Comparison of ENCODE assay signal across 8 cellular contexts in the genomic region with DNA sequence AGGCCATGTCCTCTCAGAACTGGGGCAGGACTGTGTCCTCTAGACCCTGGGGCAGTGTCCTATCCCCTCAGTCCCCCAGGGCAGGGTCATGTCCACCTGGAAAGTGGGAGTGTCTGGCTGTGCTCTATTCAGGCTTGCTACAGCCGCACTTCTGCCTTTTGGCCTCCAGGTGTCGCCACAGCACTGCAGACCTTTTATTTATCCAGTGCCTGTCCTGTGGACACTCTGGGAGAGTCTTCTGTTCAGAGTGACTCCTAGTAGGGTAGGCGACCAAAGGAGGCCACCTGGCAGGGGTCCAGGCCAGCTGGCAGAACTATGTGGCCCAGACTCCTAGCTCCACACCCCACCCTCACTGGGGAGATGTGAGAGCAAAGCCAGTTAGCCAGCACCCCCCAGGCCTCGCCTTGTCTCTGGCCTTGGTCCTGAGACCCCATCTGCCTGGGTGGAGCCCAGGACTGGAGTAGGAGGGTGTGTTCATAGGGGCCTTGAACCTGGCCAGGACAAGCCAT. TPM values are rescaled to one million over a fixed set of nuclear protein-coding genes. Genes with fewer than 3 reads are reported as not detected.
DNase-seq lines count a peak whose midpoint lies in the region; ATAC-seq and TF ChIP-seq lines count a peak whose summit lies in the region.

No MANE protein-coding gene starts in this region.

- 25% methylated on average over 4 of the region's 4 CpGs; no CpG with 5 or more reads in 1 of the 2 donors for WGBS in transverse colon (ENCODE audit: low coverage in 1 of 2), 2 donors

- H3K36me3 ChIP-seq in PC-3 (ENCODE audit: low read depth, low read length) (no peaks in the 10 kb centered on the region), transverse colon (no peaks in the 10 kb centered on the region)

- H3K36me3 Mint-ChIP-seq in activated T-helper 1 cell treated with anti-CD3 and anti-CD28 coated beads, Interleukin-12 subunit alpha, Interleukin-12 subunit beta, Interleukin-2, Interleukin-4 antibody, amounts not matched to agents 30 ng/mL and 10 ng/mL and 1 ng/mL, durations not matched to agents 14 hours and 24 hours and 36 hours (ENCODE audit: low read depth): no peaks in the 10 kb centered on the region

- H3K4me1 ChIP-seq in PC-3 (ENCODE audit: insufficient read depth, low read length) (peaks cover 13% of the 10 kb centered on the region), transverse colon (peaks cover 0 to 15% (median 11%) of the 10 kb centered on the region in 4 donors)

- H3K27me3 ChIP-seq in PC-3 (ENCODE audit: low read length) (no peaks in the 10 kb centered on the region), transverse colon (peaks cover 30% of the 10 kb centered on the region)

- peaks cover 4% of the 10 kb centered on the region for H3K4me1 Mint-ChIP-seq in activated T-helper 1 cell treated with anti-CD3 and anti-CD28 coated beads, Interleukin-12 subunit alpha, Interleukin-12 subunit beta, Interleukin-2, Interleukin-4 antibody, amounts not matched to agents 30 ng/mL and 10 ng/mL and 1 ng/mL, durations not matched to agents 14 hours and 24 hours and 36 hours (ENCODE audit: low read depth)

- H3K79me2 ChIP-seq in PC-3 (ENCODE audit: low read length): no peaks in the 10 kb centered on the region

- no peak for TF ChIP-seq EP300 in transverse colon (IDR thresholded peaks at IDR 0.05; ENCODE audit: low read depth)

- in situ Hi-C loops in transverse colon (cut with MboI; ENCODE audit: low pct_ligation_motif_present in 1 of 4, low pct_unique_long_range_greater_than_20kb in 1 of 4, low sequenced_read_pairs in 3 of 4): loop anchor here (25.0 kb wide), 4 partner anchors 157 to 657 kb away; partner anchors contain the start of gene MYL3 (in 1 of the 4)

- no peak overlapping the region for H3K27ac Mint-ChIP-seq in activated T-helper 1 cell treated with anti-CD3 and anti-CD28 coated beads, Interleukin-12 subunit alpha, Interleukin-12 subunit beta, Interleukin-2, Interleukin-4 antibody, amounts not matched to agents 30 ng/mL and 10 ng/mL and 1 ng/mL, durations not matched to agents 14 hours and 24 hours and 36 hours

- intact Hi-C loops in PC-3 (cut with micrococcal nuclease) (loop anchor here (1.0 kb wide), 2 partner anchors 190 to 204 kb away; no protein-coding TSS in a partner anchor), transverse colon (cut with DNase I; ENCODE audit: low total_unique reads) (loop anchor here (2.0 to 10.0 kb wide), 2 partner anchors 160 to 204 kb away; partner anchors contain the start of gene MYL3)
- intact Hi-C loops in activated T-helper 1 cell treated with anti-CD3 and anti-CD28 coated beads, Interleukin-12 subunit alpha, Interleukin-12 subunit beta, Interleukin-2, Interleukin-4 antibody, amounts not matched to agents 30 ng/mL and 10 ng/mL and 1 ng/mL, durations not matched to agents 14 hours and 24 hours and 36 hours (cut with micrococcal nuclease): loop anchor here (1.0 to 2.0 kb wide), 8 partner anchors 141 to 716 kb away; no protein-coding TSS in a partner anchor

- no peak for TF ChIP-seq POLR2A in transverse colon (IDR thresholded peaks at IDR 0.05)

- no peak overlapping the region for H3K4me3 Mint-ChIP-seq in activated T-helper 1 cell treated with anti-CD3 and anti-CD28 coated beads, Interleukin-12 subunit alpha, Interleukin-12 subunit beta, Interleukin-2, Interleukin-4 antibody, amounts not matched to agents 30 ng/mL and 10 ng/mL and 1 ng/mL, durations not matched to agents 14 hours and 24 hours and 36 hours

- H3K9me3 ChIP-seq in PC-3 (ENCODE audit: low read length): no peaks in the 10 kb centered on the region
- H3K9me3 ChIP-seq in transverse colon: no peaks in the 10 kb centered on the region

- H4K20me1 ChIP-seq in PC-3 (ENCODE audit: low read length): no peaks in the 10 kb centered on the region

- DNase-seq in HT1080 (ENCODE audit: low read depth): peak; percentile 69
- DNase-seq in PC-3: peak; percentile 82
- DNase-seq in activated T-helper 1 cell treated with anti-CD3 and anti-CD28 coated beads, Interleukin-12 subunit alpha, Interleukin-12 subunit beta, Interleukin-2, Interleukin-4 antibody, amounts not matched to agents 30 ng/mL and 10 ng/mL and 1 ng/mL, durations not matched to agents 14 hours and 24 hours and 36 hours (ENCODE audit: low spot score): peak; percentile 53
- peak; percentile 71 for DNase-seq in fibroblast of the aortic adventitia (ENCODE audit: low read depth)
- DNase-seq in occipital lobe (lab: John Stamatoyannopoulos, UW): peak; percentile 57
- peak; percentile 77 for DNase-seq in transverse colon

- CTCF ChIA-PET in PC-3 (lab: Charles Lee): interaction anchor here (1.2 to 2.0 kb wide), 2 partner anchors 204 to 216 kb away, joined by 3 to 11 read pairs; no protein-coding TSS in a partner anchor

- POLR2A ChIA-PET in PC-3 (lab: Charles Lee; ENCODE audit: unreplicated experiment): no interaction called here

- no peak overlapping the region for H3K4me2 ChIP-seq in PC-3 (ENCODE audit: low read length)

- peak; percentile 68 for TF ChIP-seq CTCF in GM12801 (IDR thresholded peaks at IDR 0.05; ENCODE audit: extremely low read depth, insufficient read length)
- TF ChIP-seq CTCF in PC-3 (conservative IDR thresholded peaks at IDR 0.05; ENCODE audit: low read depth, low read length): peak; percentile 95
- TF ChIP-seq CTCF in fibroblast of the aortic adventitia (IDR thresholded peaks at IDR 0.05; ENCODE audit: insufficient read depth, low read length): peak; percentile 98
- TF ChIP-seq CTCF in transverse colon (IDR thresholded peaks at IDR 0.05): peak; percentile 93 to 98 (median 96)

- H3K4me3 ChIP-seq in PC-3 (ENCODE audit: low read length) (no peak overlapping the region), fibroblast of the aortic adventitia (ENCODE audit: low read depth, low read length) (no peak overlapping the region), transverse colon (no peak overlapping the region)

- no peaks in the 10 kb centered on the region for H3K9me2 ChIP-seq in PC-3 (replicated peaks; ENCODE audit: low read length)

- no peak overlapping the region for H3K9ac ChIP-seq in PC-3 (ENCODE audit: low read length)

- no peaks in the 10 kb centered on the region for H3F3A ChIP-seq in PC-3 (ENCODE audit: low read length, unreplicated experiment)

- H3K27ac ChIP-seq in PC-3 (ENCODE audit: low read length) (no peak overlapping the region), transverse colon (no peak overlapping the region)

- ATAC-seq in PC-3: peak; percentile 86
- no peak for ATAC-seq in GM19035 (IDR thresholded peaks at IDR 0.05; ENCODE audit: unreplicated experiment)

- no peak overlapping the region for H2AFZ ChIP-seq in PC-3 (ENCODE audit: low read length)

- H3K9me3 Mint-ChIP-seq in activated T-helper 1 cell treated with anti-CD3 and anti-CD28 coated beads, Interleukin-12 subunit alpha, Interleukin-12 subunit beta, Interleukin-2, Interleukin-4 antibody, amounts not matched to agents 30 ng/mL and 10 ng/mL and 1 ng/mL, durations not matched to agents 14 hours and 24 hours and 36 hours: no peaks in the 10 kb centered on the region

- peaks cover 15% of the 10 kb centered on the region for H3K27me3 Mint-ChIP-seq in activated T-helper 1 cell treated with anti-CD3 and anti-CD28 coated beads, Interleukin-12 subunit alpha, Interleukin-12 subunit beta, Interleukin-2, Interleukin-4 antibody, amounts not matched to agents 30 ng/mL and 10 ng/mL and 1 ng/mL, durations not matched to agents 14 hours and 24 hours and 36 hours (ENCODE audit: insufficient read depth)

- BruUV-seq in PC-3 (replicated peaks; lab: Mats Ljungman, UMichigan): no TSS peak

RNA-seq across cellular contexts. Expression of gene TMIE, which starts 3.9 kb away (rescaled TPM):
- not detected in 2 replicates for total RNA-seq in HT1080 (2014; rRNA removed; shearing (Covaris generic))
- 0.06 and 0.21 TPM in 2 replicates for polyA plus RNA-seq in HT1080 (2015; cell fraction: cytosol; rRNA removed)
- polyA plus RNA-seq in HT1080 (2015; cell fraction: nucleus; rRNA removed): 0.15 TPM in 1 of 2 replicates, not detected in the other
- 0.52 and 0.66 TPM in 2 replicates for total RNA-seq in PC-3 (2014; rRNA removed)
- 0.34 TPM in 1 of 2 replicates, not detected in the other for total RNA-seq in activated T-helper 1 cell treated with anti-CD3 and anti-CD28 coated beads, Interleukin-12 subunit alpha, Interleukin-12 subunit beta, Interleukin-2, Interleukin-4 antibody, amounts not matched to agents 30 ng/mL and 10 ng/mL and 1 ng/mL, durations not matched to agents 14 hours and 24 hours and 36 hours
- not detected in 2 replicates for total RNA-seq in fibroblast of the aortic adventitia (ENCODE audit: low replicate concordance)
- total RNA-seq in occipital lobe: 2.5 TPM
- not detected for total RNA-seq in transverse colon

RNA-seq across cellular contexts. Expression of gene ALS2CL, which starts 11.6 kb away (rescaled TPM):
- 3.9 and 4.2 TPM in 2 replicates for total RNA-seq in HT1080 (2014; rRNA removed; shearing (Covaris generic))
- polyA plus RNA-seq in HT1080 (2015; cell fraction: cytosol; rRNA removed): 2.4 and 3.4 TPM in 2 replicates
- polyA plus RNA-seq in HT1080 (2015; cell fraction: nucleus; rRNA removed): 47.2 and 49.7 TPM in 2 replicates
- total RNA-seq in PC-3 (2014; rRNA removed) (30.1 and 36.3 TPM in 2 replicates), fibroblast of the aortic adventitia (ENCODE audit: low replicate concordance) (0.16 and 0.18 TPM in 2 replicates), occipital lobe (3.9 TPM), transverse colon (100 to 1,000 TPM in 2 of 4 donors, 10 to 100 TPM in 2; 67.5 to 212 (median 116) TPM)
- 0.10 and 0.22 TPM in 2 replicates for total RNA-seq in activated T-helper 1 cell treated with anti-CD3 and anti-CD28 coated beads, Interleukin-12 subunit alpha, Interleukin-12 subunit beta, Interleukin-2, Interleukin-4 antibody, amounts not matched to agents 30 ng/mL and 10 ng/mL and 1 ng/mL, durations not matched to agents 14 hours and 24 hours and 36 hours

RNA-seq across cellular contexts. Expression of gene PRSS50, which starts 12.6 kb away (rescaled TPM):
- not detected in 2 replicates for total RNA-seq in HT1080 (2014; rRNA removed; shearing (Covaris generic))
- not detected in 2 replicates for polyA plus RNA-seq in HT1080 (2015; cell fraction: cytosol; rRNA removed)
- not detected in 2 replicates for polyA plus RNA-seq in HT1080 (2015; cell fraction: nucleus; rRNA removed)
- total RNA-seq in PC-3 (2014; rRNA removed) (not detected in 2 replicates), fibroblast of the aortic adventitia (ENCODE audit: low replicate concordance) (not detected in 2 replicates), occipital lobe (0.31 TPM), transverse colon (under 1 TPM in 1 of 4 donors, not detected in 3; 0.14 TPM)
- not detected in 2 replicates for total RNA-seq in activated T-helper 1 cell treated with anti-CD3 and anti-CD28 coated beads, Interleukin-12 subunit alpha, Interleukin-12 subunit beta, Interleukin-2, Interleukin-4 antibody, amounts not matched to agents 30 ng/mL and 10 ng/mL and 1 ng/mL, durations not matched to agents 14 hours and 24 hours and 36 hours
